ENCODE assay signal across 9 cellular contexts in genomic region chr7:20651960-20652544, GRCh38. TPM values are rescaled to one million over a fixed set of nuclear protein-coding genes. Genes with fewer than 3 reads are reported as not detected.
DNase-seq lines count a peak whose midpoint lies in the region; ATAC-seq and TF ChIP-seq lines count a peak whose summit lies in the region.
"Had no signal": no experiment of that assay in that cellular context is flagged by ENCODE, and none has a peak within 500 bp of the region (broad histone marks: within the 10 kb centered on the region; RNA-seq: fewer than 3 reads in every experiment).

No MANE protein-coding gene starts in this region.

- H3K36me3 ChIP-seq in heart left ventricle (no peaks in the 10 kb centered on the region), esophagus muscularis mucosa (no peaks in the 10 kb centered on the region), upper lobe of right lung (no peaks in the 10 kb centered on the region)

- H3K4me1 ChIP-seq in heart left ventricle = no peaks in the 10 kb centered on the region
- no peaks in the 10 kb centered on the region for H3K4me1 ChIP-seq in esophagus muscularis mucosa
- no peaks in the 10 kb centered on the region for H3K4me1 ChIP-seq in upper lobe of right lung

- no peaks in the 10 kb centered on the region for H3K9me3 ChIP-seq in heart left ventricle
- H3K9me3 ChIP-seq in esophagus muscularis mucosa = no peaks in the 10 kb centered on the region
- no peaks in the 10 kb centered on the region for H3K9me3 ChIP-seq in upper lobe of right lung
- H3K9me3 ChIP-seq: mucosa of descending colon had no signal

- no peak for DNase-seq in heart left ventricle
- DNase-seq in left cardiac atrium = no peak
- DNase-seq in NOMO-1 treated with DMSO at 0.1 percent for 48 hours (lab: John Stamatoyannopoulos, UW; ENCODE audit: unreplicated experiment) = peak; percentile 34
- DNase-seq in esophagus muscularis mucosa (ENCODE audit: extremely low spot score) = no peak
- DNase-seq in upper lobe of right lung = no peak
- DNase-seq in stimulated activated CD4-positive, alpha-beta T cell treated with anti-CD3 and anti-CD28 coated beads, Interleukin-2, amount 100 ng/mL, for 24 hours = no peak

- H3K27me3 ChIP-seq in heart left ventricle (peaks cover 0 to 20% (median 0%) of the 10 kb centered on the region in 9 donors), esophagus muscularis mucosa (peaks cover 0 to 7% (median 0%) of the 10 kb centered on the region in 4 donors), upper lobe of right lung (no peaks in the 10 kb centered on the region)

- ATAC-seq in heart left ventricle (no peak), left cardiac atrium (no peak), upper lobe of right lung (no peak), GM18519 (IDR thresholded peaks at IDR 0.05; ENCODE audit: low FRiP score, unreplicated experiment) (no peak), GM21390 (IDR thresholded peaks at IDR 0.05; ENCODE audit: unreplicated experiment) (no peak)
- ATAC-seq: mucosa of descending colon had no signal

- H3K27ac ChIP-seq in heart left ventricle = no peak overlapping the region
- H3K27ac ChIP-seq in esophagus muscularis mucosa (replicated peaks in 1 of 4) = no peak overlapping the region
- H3K27ac ChIP-seq in upper lobe of right lung = no peak overlapping the region

- intact Hi-C loops in heart left ventricle (cut with DNase I) (no loop called here), left cardiac atrium (cut with DNase I) (no loop called here), esophagus muscularis mucosa (cut with DNase I) (no loop called here), upper lobe of right lung (cut with DNase I) (no loop called here)

- H3K4me3 ChIP-seq in heart left ventricle (no peak overlapping the region), esophagus muscularis mucosa (no peak overlapping the region), upper lobe of right lung (no peak overlapping the region)
- H3K4me3 ChIP-seq: mucosa of descending colon had no signal

- WGBS in heart left ventricle, 4 donors = 71 to 83% (median 77%) methylated on average over 10 of the region's 10 CpGs
- WGBS in esophagus muscularis mucosa = 77% methylated on average over 10 of the region's 10 CpGs

- TF ChIP-seq EP300 in esophagus muscularis mucosa (IDR thresholded peaks at IDR 0.05) = no peak

- TF ChIP-seq CTCF in heart left ventricle (IDR thresholded peaks at IDR 0.05) (peak in 10 of 12 donors; percentile 4 to 48 (median 22)), esophagus muscularis mucosa (IDR thresholded peaks at IDR 0.05) (peak in 2 of 3 experiments; percentile 22 to 24), upper lobe of right lung (IDR thresholded peaks at IDR 0.05) (peak; percentile 31)

- TF ChIP-seq POLR2A in heart left ventricle (IDR thresholded peaks at IDR 0.05) (no peak), esophagus muscularis mucosa (IDR thresholded peaks at IDR 0.05; ENCODE audit: low read depth) (no peak)

RNA-seq across cellular contexts. Expression of gene ABCB5, which starts 36.6 kb away (rescaled TPM):
- total RNA-seq in heart left ventricle (under 1 TPM in 2 of 9 donors, not detected in 7; 0.25 to 0.64 TPM), left cardiac atrium (not detected), esophagus muscularis mucosa (under 1 TPM in 1 of 4 donors, not detected in 3; 0.13 TPM), upper lobe of right lung (not detected)
- polyA plus RNA-seq in heart left ventricle = not detected
